8 cellular contexts compared by ENCODE assay signal in the genomic region with DNA sequence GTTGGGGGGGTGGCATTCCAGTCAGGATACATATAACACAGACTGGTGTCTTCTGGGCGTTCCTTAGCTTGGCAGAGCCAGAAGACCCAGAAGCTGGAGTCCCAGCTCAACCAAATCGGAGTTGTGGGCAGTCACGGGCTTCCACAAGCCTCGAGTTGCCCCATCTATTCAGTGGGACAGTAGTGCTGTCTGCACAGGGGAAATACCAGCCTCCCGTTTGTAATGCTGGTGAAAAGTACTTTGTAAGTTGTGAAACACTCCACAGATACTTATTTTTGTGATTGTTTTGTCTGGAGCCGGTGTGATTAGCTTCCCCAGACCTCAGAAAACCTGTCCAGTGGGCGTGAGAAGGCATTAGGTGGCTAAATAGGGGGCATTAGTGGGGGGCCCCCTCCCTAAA. TPM values are rescaled to one million over a fixed set of nuclear protein-coding genes. Genes with fewer than 3 reads are reported as not detected.
DNase-seq lines count a peak whose midpoint lies in the region; ATAC-seq and TF ChIP-seq lines count a peak whose summit lies in the region.

No MANE protein-coding gene starts in this region.

- H3K23ac ChIP-seq in trophoblast cell (ENCODE audit: low read length), result no peak overlapping the region

- no peak overlapping the region for H2AK5ac ChIP-seq in trophoblast cell (ENCODE audit: low read length)

- no peaks in the 10 kb centered on the region for H3K27me3 ChIP-seq in CD4-positive, CD25-positive, alpha-beta regulatory T cell (ENCODE audit: control insufficient read depth, insufficient read depth, low read length)
- H3K27me3 ChIP-seq in body of pancreas (no peaks in the 10 kb centered on the region), trophoblast cell (ENCODE audit: insufficient read depth, low read length) (no peaks in the 10 kb centered on the region)

- no peak overlapping the region for H4K91ac ChIP-seq in trophoblast cell (ENCODE audit: low read depth, low read length)

- peak overlapping the region; percentile 85 to 98 (median 88) for H3K4me3 Mint-ChIP-seq in CD4-positive, CD25-positive, alpha-beta regulatory T cell
- peak overlapping the region; percentile 78 for H3K4me3 Mint-ChIP-seq in activated naive CD8-positive, alpha-beta T cell treated with anti-CD3 and anti-CD28 coated beads for 36 hours
- peak overlapping the region; percentile 48 to 93 (median 87) for H3K4me3 Mint-ChIP-seq in naive B cell

- H3K36me3 Mint-ChIP-seq in CD4-positive, CD25-positive, alpha-beta regulatory T cell, result peaks cover 4% of the 10 kb centered on the region
- H3K36me3 Mint-ChIP-seq in activated naive CD8-positive, alpha-beta T cell treated with anti-CD3 and anti-CD28 coated beads for 36 hours, result peaks cover 7% of the 10 kb centered on the region
- no peaks in the 10 kb centered on the region for H3K36me3 Mint-ChIP-seq in naive B cell

- H4K8ac ChIP-seq in trophoblast cell (ENCODE audit: low read depth, low read length), result no peak overlapping the region

- no peak overlapping the region for H3K9ac ChIP-seq in trophoblast cell (ENCODE audit: low read length)

- H3K9me3 Mint-ChIP-seq in CD4-positive, CD25-positive, alpha-beta regulatory T cell, result no peaks in the 10 kb centered on the region
- H3K9me3 Mint-ChIP-seq in activated naive CD8-positive, alpha-beta T cell treated with anti-CD3 and anti-CD28 coated beads for 36 hours, result no peaks in the 10 kb centered on the region
- H3K9me3 Mint-ChIP-seq in naive B cell, result no peaks in the 10 kb centered on the region

- no peak for TF ChIP-seq CTCF in body of pancreas (IDR thresholded peaks at IDR 0.05)

- TF ChIP-seq POLR2A in body of pancreas (IDR thresholded peaks at IDR 0.05), result no peak

- H2BK5ac ChIP-seq in trophoblast cell (ENCODE audit: low read depth, low read length, poor library complexity), result no peak overlapping the region

- H3K4ac ChIP-seq in trophoblast cell (ENCODE audit: low read depth, low read length), result no peak overlapping the region

- H3K27ac ChIP-seq in CD4-positive, CD25-positive, alpha-beta regulatory T cell (ENCODE audit: insufficient read depth, low read length, poor library complexity, severe bottlenecking), result peak overlapping the region; percentile 66
- H3K27ac ChIP-seq in body of pancreas, result peak overlapping the region in 2 of 4 donors; percentile 58 to 73
- no peak overlapping the region for H3K27ac ChIP-seq in trophoblast cell (ENCODE audit: low read depth, low read length)

- H2BK12ac ChIP-seq in trophoblast cell (ENCODE audit: low read length), result no peak overlapping the region

- peak overlapping the region; percentile 45 for H3K4me3 ChIP-seq in CD4-positive, CD25-positive, alpha-beta regulatory T cell (ENCODE audit: low read depth, low read length)
- no peak overlapping the region for H3K4me3 ChIP-seq in body of pancreas
- no peak overlapping the region for H3K4me3 ChIP-seq in trophoblast cell (ENCODE audit: low read depth, low read length)

- H3K27me3 Mint-ChIP-seq in CD4-positive, CD25-positive, alpha-beta regulatory T cell, result no peaks in the 10 kb centered on the region
- H3K27me3 Mint-ChIP-seq in activated naive CD8-positive, alpha-beta T cell treated with anti-CD3 and anti-CD28 coated beads for 36 hours, result no peaks in the 10 kb centered on the region
- no peaks in the 10 kb centered on the region for H3K27me3 Mint-ChIP-seq in naive B cell

- 48 to 68% methylated on average over 7 of the region's 7 CpGs for WGBS in body of pancreas, 2 donors
- no CpG with 5 or more reads among the region's 7 CpGs for WGBS in trophoblast cell (ENCODE audit: extremely low coverage, insufficient coverage, insufficient read length)

- H2AFZ ChIP-seq in trophoblast cell (ENCODE audit: insufficient read depth, low read length, poor library complexity), result no peak overlapping the region

- no peaks in the 10 kb centered on the region for H3K79me1 ChIP-seq in trophoblast cell (ENCODE audit: low read length)

- no peak overlapping the region for H2BK120ac ChIP-seq in trophoblast cell (ENCODE audit: insufficient read depth, low read length, poor library complexity)

- H3K14ac ChIP-seq in trophoblast cell (ENCODE audit: low read length), result no peak overlapping the region

- peaks cover 73% of the 10 kb centered on the region for H3K4me1 ChIP-seq in CD4-positive, CD25-positive, alpha-beta regulatory T cell (ENCODE audit: control insufficient read depth, insufficient read depth, low read length, poor library complexity, severe bottlenecking)
- H3K4me1 ChIP-seq in body of pancreas, result peaks cover 60% of the 10 kb centered on the region
- H3K4me1 ChIP-seq in trophoblast cell (ENCODE audit: control insufficient read depth in 1 of 2, insufficient read depth in 2 of 2, low read length in 2 of 2), result peaks cover 12 to 15% of the 10 kb centered on the region in 2 experiments

- DNase-seq in CD4-positive, CD25-positive, alpha-beta regulatory T cell, result peak in 1 of 3 donors; percentile 40
- DNase-seq in activated naive CD8-positive, alpha-beta T cell treated with anti-CD3 and anti-CD28 coated beads for 36 hours, result no peak
- DNase-seq in naive B cell (no peak), body of pancreas (no peak), trophoblast cell (no peak), SKM-1 (lab: John Stamatoyannopoulos, UW; ENCODE audit: unreplicated experiment) (no peak)
- DNase-seq in effector CD4-positive, alpha-beta T cell, result no peak

- ATAC-seq in CD4-positive, CD25-positive, alpha-beta regulatory T cell (ENCODE audit: low read depth in 2 of 2), result peak; percentile 32 to 33
- ATAC-seq in HG02678 (IDR thresholded peaks at IDR 0.05; ENCODE audit: unreplicated experiment), result peak; percentile 6
- ATAC-seq in naive B cell (ENCODE audit: low read depth in 2 of 2), result peak; percentile 8 to 26
- ATAC-seq in body of pancreas, result no peak

- H3K4me2 ChIP-seq in trophoblast cell (ENCODE audit: low read length), result no peak overlapping the region

- no peak overlapping the region for H3K18ac ChIP-seq in trophoblast cell (ENCODE audit: low read length)

- no peak overlapping the region for H4K12ac ChIP-seq in trophoblast cell (ENCODE audit: low read depth, low read length)

- no peaks in the 10 kb centered on the region for H3K9me3 ChIP-seq in CD4-positive, CD25-positive, alpha-beta regulatory T cell (ENCODE audit: control insufficient read depth in 2 of 2, low read length in 2 of 2)
- H3K9me3 ChIP-seq in body of pancreas (no peaks in the 10 kb centered on the region), trophoblast cell (ENCODE audit: insufficient read depth, low read depth, low read length) (no peaks in the 10 kb centered on the region)

- intact Hi-C loops in body of pancreas (cut with DNase I), result no loop called here

- peaks cover 2% of the 10 kb centered on the region for H3K79me2 ChIP-seq in trophoblast cell (ENCODE audit: control insufficient read depth, insufficient read depth, low read length, poor library complexity)

- H3K4me1 Mint-ChIP-seq in CD4-positive, CD25-positive, alpha-beta regulatory T cell, result peaks cover 18 to 82% (median 44%) of the 10 kb centered on the region in 4 donors
- peaks cover 60% of the 10 kb centered on the region for H3K4me1 Mint-ChIP-seq in activated naive CD8-positive, alpha-beta T cell treated with anti-CD3 and anti-CD28 coated beads for 36 hours
- peaks cover 34 to 39% (median 36%) of the 10 kb centered on the region in 3 donors for H3K4me1 Mint-ChIP-seq in naive B cell

- peak overlapping the region; percentile 77 to 96 (median 95) for H3K27ac Mint-ChIP-seq in CD4-positive, CD25-positive, alpha-beta regulatory T cell
- peak overlapping the region; percentile 91 for H3K27ac Mint-ChIP-seq in activated naive CD8-positive, alpha-beta T cell treated with anti-CD3 and anti-CD28 coated beads for 36 hours
- peak overlapping the region in 3 of 6 donors; percentile 39 to 56 (median 56) for H3K27ac Mint-ChIP-seq in naive B cell

- peaks cover 12% of the 10 kb centered on the region for H3K36me3 ChIP-seq in CD4-positive, CD25-positive, alpha-beta regulatory T cell (ENCODE audit: control insufficient read depth, insufficient read depth, low read length)
- H3K36me3 ChIP-seq in body of pancreas (replicated peaks in 1 of 2; ENCODE audit: insufficient read depth in 1 of 2, low read depth in 2 of 2) (no peaks in the 10 kb centered on the region), trophoblast cell (ENCODE audit: control insufficient read depth in 1 of 2, insufficient read depth in 2 of 2, low read length in 2 of 2) (peaks cover 8 to 10% of the 10 kb centered on the region in 2 experiments)

RNA-seq across cellular contexts. Expression of a gene that starts 13.6 kb away (rescaled TPM):
- total RNA-seq in CD4-positive, CD25-positive, alpha-beta regulatory T cell, result 234 TPM
- polyA plus RNA-seq in CD4-positive, CD25-positive, alpha-beta regulatory T cell, result 10 to 100 TPM; 36.6 to 48.6 (median 44.8) TPM
- 100 to 1,000 TPM in 1 of 2 experiments, 10 to 100 TPM in 1; 100.0 to 101 TPM for total RNA-seq in activated naive CD8-positive, alpha-beta T cell treated with anti-CD3 and anti-CD28 coated beads for 36 hours
- polyA plus RNA-seq in naive B cell (ENCODE audit: low read depth in 6 of 6), result 10 to 100 TPM in 1 of 6 donors, 1 to 10 TPM in 5; 2.5 to 13.7 (median 7.9) TPM
- 10 to 100 TPM; 79.4 to 86.4 TPM for total RNA-seq in body of pancreas
- polyA plus RNA-seq in trophoblast cell (2013), result 79.6 and 80.8 TPM in 2 replicates

RNA-seq across cellular contexts. Expression of a gene that starts 20.6 kb away (rescaled TPM):
- 6.1 TPM for total RNA-seq in CD4-positive, CD25-positive, alpha-beta regulatory T cell
- polyA plus RNA-seq in CD4-positive, CD25-positive, alpha-beta regulatory T cell, result not detected
- 1 to 10 TPM; 3.4 to 3.6 TPM for total RNA-seq in activated naive CD8-positive, alpha-beta T cell treated with anti-CD3 and anti-CD28 coated beads for 36 hours
- 1 to 10 TPM in 3 of 6 donors, under 1 TPM in 2, not detected in 1; 0.52 to 1.8 (median 1.5) TPM for polyA plus RNA-seq in naive B cell (ENCODE audit: low read depth in 6 of 6)
- total RNA-seq in body of pancreas, result 10 to 100 TPM; 36.9 to 63.0 TPM
- polyA plus RNA-seq in trophoblast cell (2013), result 2,817 and 2,859 TPM in 2 replicates

RNA-seq across cellular contexts. Expression of a gene that starts 30.7 kb away (rescaled TPM):
- 2.8 TPM for total RNA-seq in CD4-positive, CD25-positive, alpha-beta regulatory T cell
- 1 to 10 TPM in 1 of 4 donors, under 1 TPM in 2, not detected in 1; 0.15 to 1.1 (median 0.84) TPM for polyA plus RNA-seq in CD4-positive, CD25-positive, alpha-beta regulatory T cell
- under 1 TPM in 1 of 2 experiments, not detected in 1; 0.14 TPM for total RNA-seq in activated naive CD8-positive, alpha-beta T cell treated with anti-CD3 and anti-CD28 coated beads for 36 hours
- under 1 TPM in 5 of 6 donors, not detected in 1; 0.27 to 0.94 (median 0.34) TPM for polyA plus RNA-seq in naive B cell (ENCODE audit: low read depth in 6 of 6)
- total RNA-seq in body of pancreas, result not detected
- 0.40 and 0.57 TPM in 2 replicates for polyA plus RNA-seq in trophoblast cell (2013)
